9 cellular contexts compared by ENCODE assay signal in the genomic region with DNA sequence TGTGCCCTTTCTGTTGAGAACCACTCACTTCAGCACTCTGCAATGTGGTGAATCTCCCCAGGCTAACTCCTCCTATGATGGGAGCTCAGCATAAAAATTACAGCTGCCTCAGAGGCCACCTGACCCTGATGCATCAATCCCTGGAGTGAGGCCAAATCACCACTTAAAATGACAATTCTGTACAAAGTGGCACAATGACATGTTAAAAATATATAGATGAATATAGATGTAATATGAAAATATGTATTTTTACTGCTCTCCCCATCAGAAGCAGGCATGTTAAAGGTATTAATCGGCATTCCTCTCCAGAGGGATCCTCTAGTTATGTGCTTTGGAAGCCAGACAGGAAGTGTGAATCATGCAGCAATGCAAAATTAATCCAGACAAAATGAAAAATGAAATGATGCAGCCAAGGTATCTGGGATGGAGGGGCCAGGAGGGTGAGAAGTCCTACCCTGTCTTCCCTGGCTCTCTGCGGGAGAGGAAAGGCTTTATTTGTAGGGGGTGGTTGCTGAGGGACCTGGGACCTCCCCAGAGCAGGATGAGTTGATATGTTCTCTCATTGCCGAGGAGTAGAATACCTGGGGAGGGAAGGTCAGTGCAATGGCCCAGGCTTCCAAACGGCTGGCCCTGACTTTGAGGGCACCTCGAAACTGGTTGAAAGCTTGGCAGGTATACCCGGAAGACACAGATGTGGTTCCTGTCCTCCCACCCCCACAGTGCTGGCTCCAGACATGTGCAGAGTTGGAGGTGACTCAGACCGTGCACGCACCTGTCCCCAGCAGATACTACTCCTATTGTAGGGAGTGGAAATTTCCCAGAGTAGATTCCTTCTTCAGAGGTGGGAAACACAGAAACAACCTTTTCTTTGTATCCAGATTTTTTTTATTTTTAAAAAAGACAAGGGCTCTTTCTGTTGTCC.
DNase-seq lines count a peak whose midpoint lies in the region; ATAC-seq and TF ChIP-seq lines count a peak whose summit lies in the region.
"Had no signal": no experiment of that assay in that cellular context is flagged by ENCODE, and none has a peak within 500 bp of the region (broad histone marks: within the 10 kb centered on the region; RNA-seq: fewer than 3 reads in every experiment).

No MANE protein-coding gene starts in this region.

- H3K4me3 ChIP-seq in astrocyte of the spinal cord (ENCODE audit: low read depth, low read length), result no peak overlapping the region

- in situ Hi-C loops in astrocyte of the spinal cord (cut with HindIII; ENCODE audit: low sequenced_read_pairs), result no loop called here

- DNase-seq in DMS53 treated with DMSO at 0.1 percent for 48 hours (lab: John Stamatoyannopoulos, UW; ENCODE audit: unreplicated experiment), result peak; percentile 51
- peak; percentile 46 for DNase-seq in NCI-H146 treated with DMSO at 0.1 percent for 48 hours (lab: John Stamatoyannopoulos, UW; ENCODE audit: unreplicated experiment)
- peak; percentile 75 for DNase-seq in astrocyte of the spinal cord (ENCODE audit: low read depth, low spot score)
- peak; percentile 45 for DNase-seq in mucosa of gallbladder (ENCODE audit: low spot score)
- DNase-seq in MV-4-11 (lab: John Stamatoyannopoulos, UW), result no peak
- no peak for DNase-seq in activated CD4-positive, alpha-beta T cell treated with anti-CD3 and anti-CD28 coated beads for 48 hours
- DNase-seq: activated CD8-positive, alpha-beta T cell treated with anti-CD3 and anti-CD28 coated beads, Interleukin-2, amount 10 ng/mL, durations not matched to agents 7 days and 5 days had no signal

- no peak for TF ChIP-seq CTCF in astrocyte of the spinal cord (IDR thresholded peaks at IDR 0.05; ENCODE audit: low read depth, low read length)

- no peak for ATAC-seq in HG02571 (IDR thresholded peaks at IDR 0.05; ENCODE audit: unreplicated experiment)
- ATAC-seq in GM19395 (IDR thresholded peaks at IDR 0.05; ENCODE audit: unreplicated experiment), result no peak
- ATAC-seq: activated CD8-positive, alpha-beta T cell treated with anti-CD3 and anti-CD28 coated beads, Interleukin-2, amount 10 ng/mL, durations not matched to agents 7 days and 5 days had no signal

Comparison
In these comparisons a context has a peak if more than half of its experiments do, and no peak if none do; other contexts are left out.
1. DNase-seq: peak in DMS53 treated with DMSO at 0.1 percent for 48 hours (single experiment), NCI-H146 treated with DMSO at 0.1 percent for 48 hours (single experiment), astrocyte of the spinal cord (single experiment) and mucosa of gallbladder (single experiment); none in MV-4-11 (single experiment) and activated CD4-positive, alpha-beta T cell treated with anti-CD3 and anti-CD28 coated beads for 48 hours (single experiment).